In genomic region chr17:1743094-1743452, GRCh38 we compare ENCODE assay signal across 16 cellular contexts. TPM values are rescaled to one million over a fixed set of nuclear protein-coding genes. Genes with fewer than 3 reads are reported as not detected.
DNase-seq lines count a peak whose midpoint lies in the region; ATAC-seq and TF ChIP-seq lines count a peak whose summit lies in the region.
"Had no signal": no experiment of that assay in that cellular context is flagged by ENCODE, and none has a peak within 500 bp of the region (broad histone marks: within the 10 kb centered on the region; RNA-seq: fewer than 3 reads in every experiment).

No MANE protein-coding gene starts in this region.

- no peaks in the 10 kb centered on the region for H3K36me3 ChIP-seq in Panc1 (ENCODE audit: control insufficient read depth, insufficient read depth, low read length)
- H3K36me3 ChIP-seq in right lobe of liver: peaks cover 0 to 19% (median 8%) of the 10 kb centered on the region in 4 donors

- peak; percentile 73 for ATAC-seq in Panc1
- ATAC-seq in right lobe of liver: peak; percentile 2 to 20 (median 9)
- peak; percentile 39 for ATAC-seq in stimulated activated memory B cell treated with anti-CD40 and anti-IgM and Interleukin-4, amounts not matched to agents 10 μg/mL and 1 μg/mL and 100 μg/mL, for 72 hours
- no peak for ATAC-seq in HG03039 (IDR thresholded peaks at IDR 0.05; ENCODE audit: unreplicated experiment)
- ATAC-seq: HCT116, K562 had no signal

- no peak for DNase-seq in Panc1 (ENCODE audit: low read depth, low spot score)
- no peak for DNase-seq in right lobe of liver
- DNase-seq in NCI-H526 treated with DMSO at 0.1 percent for 48 hours (lab: John Stamatoyannopoulos, UW): no peak
- DNase-seq in activated CD8-positive, alpha-beta memory T cell treated with anti-CD3 and anti-CD28 coated beads for 24 hours: no peak
- DNase-seq: DMS 273 treated with DMSO at 0.1 percent for 48 hours, GDM1, GM23248, NCI-H1417 treated with DMSO at 0.1 percent for 48 hours, NCI-H1930, NCI-H748 treated with DMSO at 0.1 percent for 48 hours had no signal

- H3K4me1 ChIP-seq in Panc1 (ENCODE audit: control insufficient read depth, insufficient read depth, low read length) (no peaks in the 10 kb centered on the region), right lobe of liver (peaks cover 0 to 33% (median 9%) of the 10 kb centered on the region in 4 donors)

- 0% methylated on average over 2 of the region's 3 CpGs for WGBS in right lobe of liver (ENCODE audit: insufficient coverage, low coverage, low lambda C conversion rate, missing lambda C conversion rate)

- H3K27ac Mint-ChIP-seq in dendritic cell treated with granulocyte-macrophage colony-stimulating factor and Interleukin-4, amounts not matched to agents 40 ng/mL and 50 ng/mL, for 4 days: peak overlapping the region; percentile 42
- no peak overlapping the region for H3K27ac Mint-ChIP-seq in stimulated activated memory B cell treated with anti-CD40 and anti-IgM and Interleukin-4, amounts not matched to agents 10 μg/mL and 1 μg/mL and 100 μg/mL, for 72 hours

- POLR2A ChIA-PET in Panc1 (lab: Charles Lee): no interaction called here

- intact Hi-C loops in Panc1 (cut with micrococcal nuclease; ENCODE audit: unreplicated experiment) (no loop called here), right lobe of liver (cut with DNase I) (no loop called here)
- intact Hi-C loops in dendritic cell treated with granulocyte-macrophage colony-stimulating factor and Interleukin-4, amounts not matched to agents 40 ng/mL and 50 ng/mL, for 4 days (cut with micrococcal nuclease): no loop called here

- TF ChIP-seq CTCF in Panc1 (IDR thresholded peaks at IDR 0.05) (no peak), right lobe of liver (IDR thresholded peaks at IDR 0.05) (no peak)

- in situ Hi-C loops in Panc1 (cut with HindIII; ENCODE audit: low pct_unique_long_range_greater_than_20kb, low sequenced_read_pairs): no loop called here

- CTCF ChIA-PET in Panc1 (lab: Charles Lee): interaction anchor here (0.7 kb wide), 1 partner anchor 26 kb away, joined by 3 read pairs; no protein-coding TSS in a partner anchor

- H3K4me3 Mint-ChIP-seq in dendritic cell treated with granulocyte-macrophage colony-stimulating factor and Interleukin-4, amounts not matched to agents 40 ng/mL and 50 ng/mL, for 4 days: no peak overlapping the region
- H3K4me3 Mint-ChIP-seq in stimulated activated memory B cell treated with anti-CD40 and anti-IgM and Interleukin-4, amounts not matched to agents 10 μg/mL and 1 μg/mL and 100 μg/mL, for 72 hours: no peak overlapping the region

- H3K27me3 Mint-ChIP-seq in dendritic cell treated with granulocyte-macrophage colony-stimulating factor and Interleukin-4, amounts not matched to agents 40 ng/mL and 50 ng/mL, for 4 days: no peaks in the 10 kb centered on the region
- no peaks in the 10 kb centered on the region for H3K27me3 Mint-ChIP-seq in stimulated activated memory B cell treated with anti-CD40 and anti-IgM and Interleukin-4, amounts not matched to agents 10 μg/mL and 1 μg/mL and 100 μg/mL, for 72 hours

- TF ChIP-seq POLR2A in right lobe of liver (IDR thresholded peaks at IDR 0.05): no peak

- no peaks in the 10 kb centered on the region for H3K9me3 Mint-ChIP-seq in dendritic cell treated with granulocyte-macrophage colony-stimulating factor and Interleukin-4, amounts not matched to agents 40 ng/mL and 50 ng/mL, for 4 days
- no peaks in the 10 kb centered on the region for H3K9me3 Mint-ChIP-seq in stimulated activated memory B cell treated with anti-CD40 and anti-IgM and Interleukin-4, amounts not matched to agents 10 μg/mL and 1 μg/mL and 100 μg/mL, for 72 hours

- no peaks in the 10 kb centered on the region for H3K9me3 ChIP-seq in Panc1 (ENCODE audit: control insufficient read depth, insufficient read depth, low read depth, low read length)
- no peaks in the 10 kb centered on the region for H3K9me3 ChIP-seq in right lobe of liver

- H3K27me3 ChIP-seq in Panc1 (ENCODE audit: control insufficient read depth, insufficient read depth, low read length): no peaks in the 10 kb centered on the region
- no peaks in the 10 kb centered on the region for H3K27me3 ChIP-seq in right lobe of liver

- peaks cover 57% of the 10 kb centered on the region for H3K36me3 Mint-ChIP-seq in dendritic cell treated with granulocyte-macrophage colony-stimulating factor and Interleukin-4, amounts not matched to agents 40 ng/mL and 50 ng/mL, for 4 days (ENCODE audit: low read depth)
- H3K36me3 Mint-ChIP-seq in stimulated activated memory B cell treated with anti-CD40 and anti-IgM and Interleukin-4, amounts not matched to agents 10 μg/mL and 1 μg/mL and 100 μg/mL, for 72 hours: peaks cover 7% of the 10 kb centered on the region

- H3K4me3 ChIP-seq in Panc1 (ENCODE audit: low read depth in 2 of 2, low read length in 2 of 2) (no peak overlapping the region), right lobe of liver (peak overlapping the region; percentile 66 to 84 (median 79))
- H3K4me3 ChIP-seq: GM23248, K562 had no signal

- no peak overlapping the region for H3K27ac ChIP-seq in Panc1 (ENCODE audit: low read length)
- peak overlapping the region; percentile 71 to 88 (median 81) for H3K27ac ChIP-seq in right lobe of liver
- H3K27ac ChIP-seq: C4-2B, GM23248 had no signal

- no TSS peak for BruUV-seq in Panc1 (replicated peaks; lab: Mats Ljungman, UMichigan)

- peaks cover 25% of the 10 kb centered on the region for H3K4me1 Mint-ChIP-seq in dendritic cell treated with granulocyte-macrophage colony-stimulating factor and Interleukin-4, amounts not matched to agents 40 ng/mL and 50 ng/mL, for 4 days (ENCODE audit: low read depth)
- no peaks in the 10 kb centered on the region for H3K4me1 Mint-ChIP-seq in stimulated activated memory B cell treated with anti-CD40 and anti-IgM and Interleukin-4, amounts not matched to agents 10 μg/mL and 1 μg/mL and 100 μg/mL, for 72 hours

RNA-seq across cellular contexts. Expression of gene SERPINF2, which starts 0.4 kb away (rescaled TPM):
- total RNA-seq in Panc1 (2021; ENCODE audit: unreplicated experiment) (0.77 TPM), right lobe of liver (1,000 to 10,000 TPM; 1,040 to 1,391 (median 1,137) TPM)
- 1.3 TPM for polyA plus RNA-seq in Panc1 (2012; ENCODE audit: insufficient read length)
- total RNA-seq: GM23248 had no signal
- polyA plus RNA-seq: K562 had no signal

RNA-seq across cellular contexts. Expression of gene WDR81, which starts 18.6 kb away (rescaled TPM):
- total RNA-seq in Panc1 (2021; ENCODE audit: unreplicated experiment) (29.5 TPM), right lobe of liver (10 to 100 TPM; 23.0 to 27.2 (median 23.9) TPM)
- polyA plus RNA-seq in Panc1 (2012; ENCODE audit: insufficient read length): 36.4 TPM

RNA-seq across cellular contexts. Expression of gene SERPINF1, which starts 18.8 kb away (rescaled TPM):
- total RNA-seq in Panc1 (2021; ENCODE audit: unreplicated experiment) (4.6 TPM), right lobe of liver (1,000 to 10,000 TPM in 2 of 6 experiments, 100 to 1,000 TPM in 4; 621 to 1,110 (median 800) TPM)
- 10.1 TPM for polyA plus RNA-seq in Panc1 (2012; ENCODE audit: insufficient read length)

RNA-seq across cellular contexts. Expression of gene TLCD2, which starts 32.9 kb away (rescaled TPM):
- total RNA-seq in Panc1 (2021; ENCODE audit: unreplicated experiment) (7.0 TPM), right lobe of liver (10 to 100 TPM in 1 of 6 experiments, 1 to 10 TPM in 5; 2.5 to 17.7 (median 3.7) TPM)
- polyA plus RNA-seq in Panc1 (2012; ENCODE audit: insufficient read length): 3.0 TPM

RNA-seq across cellular contexts. Expression of gene PRPF8, which starts 58.4 kb away (rescaled TPM):
- total RNA-seq in Panc1 (2021; ENCODE audit: unreplicated experiment) (296 TPM), right lobe of liver (100 to 1,000 TPM in 3 of 6 experiments, 10 to 100 TPM in 3; 79.3 to 116 (median 102) TPM)
- 473 TPM for polyA plus RNA-seq in Panc1 (2012; ENCODE audit: insufficient read length)

Comparison
In these comparisons a context has a peak if more than half of its experiments do, and no peak if none do; other contexts are left out.
1. H3K4me3 ChIP-seq: peak in right lobe of liver (3 of 3); none in Panc1 (0 of 2).
2. RNA of gene SERPINF2, which starts 0.4 kb away (total RNA-seq): 1,040 to 1,391 TPM in right lobe of liver; 0.77 TPM in Panc1 (single experiment); every median in the first group is over 100 times any median in the second.
3. RNA of gene SERPINF1, which starts 18.8 kb away (total RNA-seq): 621 to 1,110 TPM in right lobe of liver; 4.6 TPM in Panc1 (single experiment); every median in the first group is over 100 times any median in the second.